In genomic region chr14:90561920-90562319, GRCh38 we compare ENCODE assay signal across 21 cellular contexts.
"Had no signal": no experiment of that assay in that cellular context is flagged by ENCODE, and none has a peak within 500 bp of the region (broad histone marks: within the 10 kb centered on the region; RNA-seq: fewer than 3 reads in every experiment).

No MANE protein-coding gene starts in this region.

- FAIRE-seq: HepG2, RCC 7860 had no signal

- H3K9me3 ChIP-seq: SK-N-SH had no signal

- H3K9ac ChIP-seq: SK-N-SH had no signal

- DNase-seq: IMR-90, Karpas-422, KG1, MM.1S, NCI-H1092 treated with DMSO at 0.1 percent for 48 hours, NCI-H1436, NCI-H187, NCI-H2029, NCI-H2081 treated with DMSO at 0.1 percent for 48 hours, NCI-H2171, NCI-H226, NCI-H446, NCI-H510A, NCI-H524 treated with DMSO at 0.1 percent for 48 hours, NCI-H69, NCI-H774, RPMI8226, SHP77, SK-N-SH had no signal

- ATAC-seq: HepG2 had no signal

- H3K4me2 ChIP-seq: SK-N-SH had no signal
